Comparison of ENCODE assay signal across 13 cellular contexts in the genomic region with DNA sequence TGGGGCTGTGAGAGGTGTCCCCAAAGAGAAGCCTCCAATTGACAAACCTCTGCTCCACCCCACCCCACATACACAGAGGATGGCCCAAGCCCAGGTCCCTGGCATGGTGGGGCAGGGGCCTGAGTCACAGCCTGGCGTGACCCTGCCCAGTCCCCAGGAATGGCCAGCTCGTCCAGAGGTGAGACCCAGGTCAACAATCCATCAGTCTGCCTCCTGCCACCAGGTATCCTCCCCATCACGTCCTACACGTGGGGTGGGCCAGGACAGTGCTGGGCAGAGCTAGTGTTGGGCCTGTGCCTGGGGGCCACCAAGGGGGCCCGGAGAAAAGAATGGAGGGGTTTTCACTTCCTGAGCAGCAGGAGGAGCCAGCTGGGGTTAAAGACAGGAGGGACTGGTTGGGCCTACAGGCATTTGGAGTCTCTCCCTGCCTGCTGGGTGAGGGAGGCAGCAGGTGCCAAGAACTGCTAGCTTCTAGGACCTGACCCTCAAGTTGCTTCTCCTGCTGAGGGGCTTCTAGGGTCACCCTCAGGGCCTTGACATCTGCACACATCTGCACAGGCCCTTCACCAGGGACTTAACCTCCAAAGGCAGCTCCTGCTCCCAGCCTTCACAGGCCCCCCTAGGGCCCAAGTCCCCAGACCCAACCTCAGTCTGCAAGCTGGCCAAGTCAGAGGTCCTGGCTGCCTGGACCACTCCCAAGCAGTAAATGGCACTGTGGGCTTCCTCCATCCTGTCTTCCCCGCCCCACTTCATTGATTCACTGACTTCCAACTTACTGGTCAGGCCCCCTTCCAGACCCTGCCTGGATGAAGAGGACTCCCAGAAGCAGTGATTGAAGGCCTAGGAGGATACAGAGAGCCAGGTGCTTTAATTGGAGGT. TPM values are rescaled to one million over a fixed set of nuclear protein-coding genes. Genes with fewer than 3 reads are reported as not detected.
A peak's percentile ranks its signal among the peaks of the same experiment; 100 is the strongest.
DNase-seq lines count a peak whose midpoint lies in the region; ATAC-seq and TF ChIP-seq lines count a peak whose summit lies in the region.
"Had no signal": no experiment of that assay in that cellular context is flagged by ENCODE, and none has a peak within 500 bp of the region (broad histone marks: within the 10 kb centered on the region; RNA-seq: fewer than 3 reads in every experiment).

No MANE protein-coding gene starts in this region.

- peak overlapping the region; percentile 30 for H3K27ac Mint-ChIP-seq in activated CD8-positive, alpha-beta T cell treated with anti-CD3 and anti-CD28 coated beads, Interleukin-2, amount 10 ng/mL, durations not matched to agents 7 days and 5 days
- no peak overlapping the region for H3K27ac Mint-ChIP-seq in progenitor cell of endocrine pancreas

- H3K4me3 ChIP-seq in ACC112 (ENCODE audit: low read depth, low read length) (no peak overlapping the region), KMS-11 (IDR thresholded peaks at IDR 0.05; ENCODE audit: insufficient read depth, low read depth, low read length) (no peak overlapping the region), mesendoderm (ENCODE audit: low read length) (no peak overlapping the region)

- TF ChIP-seq CTCF in KMS-11 (conservative IDR thresholded peaks at IDR 0.05; ENCODE audit: low read depth, low read length) (no peak), progenitor cell of endocrine pancreas (IDR thresholded peaks at IDR 0.05; ENCODE audit: unreplicated experiment) (no peak)

- H3K4me1 ChIP-seq in ACC112 (ENCODE audit: control insufficient read depth, insufficient read depth, low read length, unreplicated experiment) (peaks cover 39% of the 10 kb centered on the region), KMS-11 (ENCODE audit: low read depth, poor library complexity, severe bottlenecking) (peaks cover 41% of the 10 kb centered on the region), mesendoderm (ENCODE audit: control insufficient read depth, low read depth, low read length) (peaks cover 4% of the 10 kb centered on the region)

- H3K79me2 ChIP-seq in ACC112 (ENCODE audit: control insufficient read depth, insufficient read depth, low read length, unreplicated experiment) (no peaks in the 10 kb centered on the region), KMS-11 (ENCODE audit: insufficient read depth, low read depth) (no peaks in the 10 kb centered on the region), mesendoderm (ENCODE audit: control insufficient read depth, insufficient read depth, low read length) (no peaks in the 10 kb centered on the region)

- H3K27me3 ChIP-seq in ACC112 (ENCODE audit: insufficient read depth, low read length) (no peaks in the 10 kb centered on the region), KMS-11 (ENCODE audit: insufficient read depth, low read depth) (no peaks in the 10 kb centered on the region), mesendoderm (ENCODE audit: insufficient read depth, low read length, poor library complexity) (no peaks in the 10 kb centered on the region)

- H3K4me2 ChIP-seq in KMS-11, result peak overlapping the region; percentile 99; the same call in 1 of the 2 replicates
- H3K4me2 ChIP-seq in mesendoderm (ENCODE audit: low read length), result no peak overlapping the region

- H3K23ac ChIP-seq in mesendoderm (ENCODE audit: low read length), result no peak overlapping the region

- peaks cover 17% of the 10 kb centered on the region for H3K27me3 Mint-ChIP-seq in activated CD8-positive, alpha-beta T cell treated with anti-CD3 and anti-CD28 coated beads, Interleukin-2, amount 10 ng/mL, durations not matched to agents 7 days and 5 days (ENCODE audit: low read depth)
- peaks cover 19% of the 10 kb centered on the region for H3K27me3 Mint-ChIP-seq in progenitor cell of endocrine pancreas

- no peaks in the 10 kb centered on the region for H3K79me1 ChIP-seq in mesendoderm (ENCODE audit: low read length)

- H3K36me3 ChIP-seq in ACC112 (ENCODE audit: insufficient read depth, low read length) (no peaks in the 10 kb centered on the region), KMS-11 (ENCODE audit: insufficient read depth) (no peaks in the 10 kb centered on the region), mesendoderm (ENCODE audit: control insufficient read depth, insufficient read depth, low read length) (no peaks in the 10 kb centered on the region)
- H3K36me3 ChIP-seq: transverse colon had no signal

- WGBS in mesendoderm (ENCODE audit: extremely low coverage, insufficient coverage, low lambda C conversion rate), result no CpG with 5 or more reads among the region's 6 CpGs

- H4K8ac ChIP-seq in mesendoderm (ENCODE audit: low read depth, low read length), result no peak overlapping the region

- H4K5ac ChIP-seq in mesendoderm (ENCODE audit: low read length), result no peak overlapping the region

- no peak overlapping the region for H2BK15ac ChIP-seq in mesendoderm (replicated peaks; ENCODE audit: low read depth)

- peaks cover 2% of the 10 kb centered on the region for H3K36me3 Mint-ChIP-seq in activated CD8-positive, alpha-beta T cell treated with anti-CD3 and anti-CD28 coated beads, Interleukin-2, amount 10 ng/mL, durations not matched to agents 7 days and 5 days (ENCODE audit: low read depth)
- no peaks in the 10 kb centered on the region for H3K36me3 Mint-ChIP-seq in progenitor cell of endocrine pancreas (ENCODE audit: insufficient read depth)

- H4K20me1 ChIP-seq in KMS-11 (ENCODE audit: insufficient read depth), result no peaks in the 10 kb centered on the region

- H2BK5ac ChIP-seq in mesendoderm (ENCODE audit: low read length), result no peak overlapping the region

- H3K4ac ChIP-seq in mesendoderm (ENCODE audit: low read depth, low read length), result no peak overlapping the region

- H3K4me1 Mint-ChIP-seq in activated CD8-positive, alpha-beta T cell treated with anti-CD3 and anti-CD28 coated beads, Interleukin-2, amount 10 ng/mL, durations not matched to agents 7 days and 5 days (ENCODE audit: low read depth), result peaks cover 27% of the 10 kb centered on the region
- peaks cover 11% of the 10 kb centered on the region for H3K4me1 Mint-ChIP-seq in progenitor cell of endocrine pancreas (ENCODE audit: low read depth)

- POLR2A ChIA-PET in activated CD8-positive, alpha-beta T cell treated with anti-CD3 and anti-CD28 coated beads, Interleukin-2, amount 10 ng/mL, durations not matched to agents 7 days and 5 days (lab: Charles Lee), result interaction anchor here (0.7 to 1.0 kb wide), 2 partner anchors 313 to 351 kb away, joined by 3 read pairs; no protein-coding TSS in a partner anchor

- H3K4me3 Mint-ChIP-seq in activated CD8-positive, alpha-beta T cell treated with anti-CD3 and anti-CD28 coated beads, Interleukin-2, amount 10 ng/mL, durations not matched to agents 7 days and 5 days, result no peak overlapping the region
- H3K4me3 Mint-ChIP-seq in progenitor cell of endocrine pancreas (ENCODE audit: low read depth), result no peak overlapping the region

- H3K9ac ChIP-seq in KMS-11 (no peak overlapping the region), mesendoderm (ENCODE audit: low read length) (no peak overlapping the region)

- CTCF ChIA-PET in activated CD8-positive, alpha-beta T cell treated with anti-CD3 and anti-CD28 coated beads, Interleukin-2, amount 10 ng/mL, durations not matched to agents 7 days and 5 days (lab: Charles Lee), result interaction anchor here (0.7 to 5.5 kb wide), 29 partner anchors 9 to 467 kb away, joined by 3 to 88 read pairs (median 4); a partner anchor contains a TSS

- no peaks in the 10 kb centered on the region for H3K9me3 Mint-ChIP-seq in activated CD8-positive, alpha-beta T cell treated with anti-CD3 and anti-CD28 coated beads, Interleukin-2, amount 10 ng/mL, durations not matched to agents 7 days and 5 days (ENCODE audit: insufficient read depth)
- no peaks in the 10 kb centered on the region for H3K9me3 Mint-ChIP-seq in progenitor cell of endocrine pancreas (ENCODE audit: low read depth)

- DNase-seq in activated CD8-positive, alpha-beta T cell treated with anti-CD3 and anti-CD28 coated beads, Interleukin-2, amount 10 ng/mL, durations not matched to agents 7 days and 5 days, result no peak
- no peak for DNase-seq in mesendoderm
- no peak for DNase-seq in NCI-H524 (lab: John Stamatoyannopoulos, UW)
- no peak for DNase-seq in NCI-H748 treated with DMSO at 0.1 percent for 48 hours (lab: John Stamatoyannopoulos, UW)
- DNase-seq in progenitor cell of endocrine pancreas (ENCODE audit: low spot score, unreplicated experiment), result no peak
- DNase-seq: DMS153, KG1, NCI-H2029, NCI-H69 had no signal

- ATAC-seq in activated CD8-positive, alpha-beta T cell treated with anti-CD3 and anti-CD28 coated beads, Interleukin-2, amount 10 ng/mL, durations not matched to agents 7 days and 5 days, result no peak
- no peak for ATAC-seq in GM21737 (IDR thresholded peaks at IDR 0.05; ENCODE audit: unreplicated experiment)

- no peak overlapping the region for H2BK120ac ChIP-seq in mesendoderm (ENCODE audit: low read depth, low read length)

- peak overlapping the region; percentile 18 for H2AK5ac ChIP-seq in mesendoderm (ENCODE audit: low read length)

- H3K18ac ChIP-seq in mesendoderm (ENCODE audit: low read length), result no peak overlapping the region

- H2AFZ ChIP-seq in ACC112 (ENCODE audit: low read length, unreplicated experiment), result no peak overlapping the region
- no peak overlapping the region; the same call in 1 of the 2 replicates for H2AFZ ChIP-seq in KMS-11 (ENCODE audit: low read depth)

- H3K56ac ChIP-seq in mesendoderm (ENCODE audit: low read length), result no peak overlapping the region

- peak overlapping the region; percentile 96; the same call in 1 of the 2 replicates for H3K27ac ChIP-seq in ACC112 (ENCODE audit: low read depth, low read length)
- no peak overlapping the region for H3K27ac ChIP-seq in KMS-11
- H3K27ac ChIP-seq in mesendoderm (ENCODE audit: low read depth, low read length), result no peak overlapping the region

RNA-seq across cellular contexts. Expression of a gene that starts 51.9 kb away (rescaled TPM):
- 10 to 100 TPM; 57.3 to 60.9 TPM for total RNA-seq in activated CD8-positive, alpha-beta T cell treated with anti-CD3 and anti-CD28 coated beads, Interleukin-2, amount 10 ng/mL, durations not matched to agents 7 days and 5 days
- 90.4 TPM for polyA plus RNA-seq in mesendoderm (2013, experiment 1 of 2)
- polyA plus RNA-seq in mesendoderm (2013, experiment 2 of 2), result 90.0 TPM
- total RNA-seq in progenitor cell of endocrine pancreas, result 49.9 and 51.1 TPM in 2 replicates

RNA-seq across cellular contexts. Expression of a gene that starts 52.0 kb away (rescaled TPM):
- 10 to 100 TPM; 15.5 to 17.9 TPM for total RNA-seq in activated CD8-positive, alpha-beta T cell treated with anti-CD3 and anti-CD28 coated beads, Interleukin-2, amount 10 ng/mL, durations not matched to agents 7 days and 5 days
- polyA plus RNA-seq in mesendoderm (2013, experiment 1 of 2), result 17.8 TPM
- 17.9 TPM for polyA plus RNA-seq in mesendoderm (2013, experiment 2 of 2)
- total RNA-seq in progenitor cell of endocrine pancreas, result 69.1 and 72.3 TPM in 2 replicates
